20 cellular contexts compared by ENCODE assay signal in genomic region chr11:64629796-64630562, GRCh38. TPM values are rescaled to one million over a fixed set of nuclear protein-coding genes. Genes with fewer than 3 reads are reported as not detected.
A peak's percentile ranks its signal among the peaks of the same experiment; 100 is the strongest.
DNase-seq lines count a peak whose midpoint lies in the region; ATAC-seq, FAIRE-seq and TF ChIP-seq lines count a peak whose summit lies in the region.
"Had no signal": no experiment of that assay in that cellular context is flagged by ENCODE, and none has a peak within 500 bp of the region (broad histone marks: within the 10 kb centered on the region; RNA-seq: fewer than 3 reads in every experiment).

No MANE protein-coding gene starts in this region.

- H3K79me2 ChIP-seq in PC-9 (ENCODE audit: low read depth), result no peaks in the 10 kb centered on the region

- FAIRE-seq in urothelium cell line (lab: Jason Lieb, UNC), result no peak
- FAIRE-seq: HepG2, TTC549 had no signal

- no peak overlapping the region for H3K4me2 ChIP-seq in PC-9

- no peak overlapping the region for H3K4me3 ChIP-seq in right atrium auricular region
- no peak overlapping the region for H3K4me3 ChIP-seq in PC-9
- H3K4me3 ChIP-seq: breast epithelium, heart right ventricle, lower lobe of right lung, thoracic aorta had no signal

- ATAC-seq in Right ventricle myocardium superior (ENCODE audit: poor library complexity), result peak; percentile 39
- peak; percentile 27 for ATAC-seq in left colon
- no peak for ATAC-seq in stimulated activated memory B cell treated with anti-CD40 and anti-IgM and Interleukin-4, amounts not matched to agents 10 μg/mL and 1 μg/mL and 100 μg/mL, for 72 hours
- ATAC-seq: activated CD8-positive, alpha-beta T cell treated with anti-CD3 and anti-CD28 coated beads, Interleukin-2, amount 10 ng/mL, durations not matched to agents 7 days and 5 days; HepG2; lower lobe of right lung had no signal

- no TSS peak for BruUV-seq in PC-9 (replicated peaks; lab: Mats Ljungman, UMichigan)

- DNase-seq in Right ventricle myocardium superior (no peak), right atrium auricular region (ENCODE audit: low spot score) (no peak), left colon (peak; percentile 30 to 66), urothelium cell line (ENCODE audit: low spot score) (peak; percentile 11), mesenteric fat pad (ENCODE audit: low spot score) (no peak), PC-9 (no peak)
- DNase-seq: ACHN; activated CD8-positive, alpha-beta T cell treated with anti-CD3 and anti-CD28 coated beads, Interleukin-2, amount 10 ng/mL, durations not matched to agents 7 days and 5 days; lower lobe of right lung; NCI-H1105; NCI-H524 had no signal

- TF ChIP-seq CTCF in right atrium auricular region (IDR thresholded peaks at IDR 0.05) (no peak), brain (conservative IDR thresholded peaks at IDR 0.05) (no peak), PC-9 (conservative IDR thresholded peaks at IDR 0.05) (no peak)

- H4K20me1 ChIP-seq in PC-9 (ENCODE audit: insufficient read depth), result no peaks in the 10 kb centered on the region

- H3K4me3 Mint-ChIP-seq in brain, result no peak overlapping the region
- no peak overlapping the region for H3K4me3 Mint-ChIP-seq in stimulated activated memory B cell treated with anti-CD40 and anti-IgM and Interleukin-4, amounts not matched to agents 10 μg/mL and 1 μg/mL and 100 μg/mL, for 72 hours
- H3K4me3 Mint-ChIP-seq: activated CD8-positive, alpha-beta T cell treated with anti-CD3 and anti-CD28 coated beads, Interleukin-2, amount 10 ng/mL, durations not matched to agents 7 days and 5 days had no signal

- peaks cover 36% of the 10 kb centered on the region for H3K4me1 Mint-ChIP-seq in brain
- peaks cover 25% of the 10 kb centered on the region for H3K4me1 Mint-ChIP-seq in stimulated activated memory B cell treated with anti-CD40 and anti-IgM and Interleukin-4, amounts not matched to agents 10 μg/mL and 1 μg/mL and 100 μg/mL, for 72 hours

- CTCF ChIA-PET in PC-9 (lab: Charles Lee), result interaction anchor here (0.6 kb wide), 1 partner anchor 59 kb away, joined by 7 read pairs; no protein-coding TSS in a partner anchor

- H3K4me1 ChIP-seq in right atrium auricular region (no peaks in the 10 kb centered on the region), PC-9 (replicated peaks; ENCODE audit: insufficient read depth) (no peaks in the 10 kb centered on the region)
- H3K4me1 ChIP-seq: breast epithelium had no signal

- H3K27ac ChIP-seq in right atrium auricular region, result no peak overlapping the region
- H3K27ac ChIP-seq in PC-9, result no peak overlapping the region
- H3K27ac ChIP-seq: breast epithelium, epithelial cell of prostate, heart right ventricle, lower lobe of right lung, neutrophil, thoracic aorta had no signal

- H2AFZ ChIP-seq in PC-9, result no peak overlapping the region

- H3K9me3 ChIP-seq in right atrium auricular region (no peaks in the 10 kb centered on the region), PC-9 (ENCODE audit: insufficient read depth, low read depth) (no peaks in the 10 kb centered on the region)
- H3K9me3 ChIP-seq: breast epithelium, heart right ventricle, lower lobe of right lung, neutrophil, thoracic aorta had no signal

- no peaks in the 10 kb centered on the region for H3K9me3 Mint-ChIP-seq in brain
- H3K9me3 Mint-ChIP-seq in stimulated activated memory B cell treated with anti-CD40 and anti-IgM and Interleukin-4, amounts not matched to agents 10 μg/mL and 1 μg/mL and 100 μg/mL, for 72 hours, result no peaks in the 10 kb centered on the region

- H3K27me3 ChIP-seq in right atrium auricular region (no peaks in the 10 kb centered on the region), PC-9 (ENCODE audit: insufficient read depth, low read depth) (peaks cover 51% of the 10 kb centered on the region)
- H3K27me3 ChIP-seq: breast epithelium, neutrophil had no signal

- POLR2A ChIA-PET in PC-9 (lab: Charles Lee; ENCODE audit: unreplicated experiment), result no interaction called here

- peaks cover 69% of the 10 kb centered on the region for H3K36me3 Mint-ChIP-seq in brain
- no peaks in the 10 kb centered on the region for H3K36me3 Mint-ChIP-seq in stimulated activated memory B cell treated with anti-CD40 and anti-IgM and Interleukin-4, amounts not matched to agents 10 μg/mL and 1 μg/mL and 100 μg/mL, for 72 hours

- peaks cover 4% of the 10 kb centered on the region for H3K27me3 Mint-ChIP-seq in brain
- H3K27me3 Mint-ChIP-seq in stimulated activated memory B cell treated with anti-CD40 and anti-IgM and Interleukin-4, amounts not matched to agents 10 μg/mL and 1 μg/mL and 100 μg/mL, for 72 hours, result peaks cover 21% of the 10 kb centered on the region

- intact Hi-C loops in Right ventricle myocardium superior (cut with DNase I), result no loop called here
- intact Hi-C loops in left colon (cut with DNase I, micrococcal nuclease), result no loop called here
- intact Hi-C loops in PC-9 (cut with micrococcal nuclease; ENCODE audit: unreplicated experiment), result no loop called here

- H3K27ac Mint-ChIP-seq in brain, result peak overlapping the region in 4 of 5 experiments; percentile 0 to 44 (median 24)
- H3K27ac Mint-ChIP-seq in stimulated activated memory B cell treated with anti-CD40 and anti-IgM and Interleukin-4, amounts not matched to agents 10 μg/mL and 1 μg/mL and 100 μg/mL, for 72 hours, result no peak overlapping the region
- H3K27ac Mint-ChIP-seq: activated CD8-positive, alpha-beta T cell treated with anti-CD3 and anti-CD28 coated beads, Interleukin-2, amount 10 ng/mL, durations not matched to agents 7 days and 5 days had no signal

- no peaks in the 10 kb centered on the region for H3F3A ChIP-seq in PC-9 (ENCODE audit: insufficient read depth, low read depth)

- H3K36me3 ChIP-seq in right atrium auricular region (no peaks in the 10 kb centered on the region), PC-9 (ENCODE audit: low read depth) (no peaks in the 10 kb centered on the region)
- H3K36me3 ChIP-seq: breast epithelium, heart right ventricle, lower lobe of right lung, neutrophil had no signal

- no peaks in the 10 kb centered on the region for H3K9me2 ChIP-seq in PC-9 (ENCODE audit: insufficient read depth)

RNA-seq across cellular contexts. Expression of gene SLC22A12, which starts 39.0 kb away (rescaled TPM):
- not detected for total RNA-seq in Right ventricle myocardium superior
- total RNA-seq in right atrium auricular region, result not detected
- polyA plus RNA-seq in brain (ENCODE audit: insufficient read depth, low read depth, low replicate concordance), result not detected
- total RNA-seq in left colon, result not detected
- total RNA-seq in mesenteric fat pad, result 0.29 TPM
- total RNA-seq in PC-9 (2021), result not detected in 2 replicates
- total RNA-seq: activated CD8-positive, alpha-beta T cell treated with anti-CD3 and anti-CD28 coated beads, Interleukin-2, amount 10 ng/mL, durations not matched to agents 7 days and 5 days; breast epithelium; heart right ventricle; HepG2; lower lobe of right lung; thoracic aorta had no signal
- polyA plus RNA-seq: heart right ventricle, HepG2 had no signal

Comparison
In these comparisons a context has a peak if more than half of its experiments do, and no peak if none do; other contexts are left out.
1. DNase-seq: peak in left colon (2 of 2) and urothelium cell line (single experiment); none in Right ventricle myocardium superior (single experiment), right atrium auricular region (single experiment), mesenteric fat pad (single experiment) and PC-9 (0 of 2).